Comparison of ENCODE assay signal across 1 cellular context in genomic region chr1:204493882-204494280, GRCh38.
A peak's percentile ranks its signal among the peaks of the same experiment; 100 is the strongest.
TF ChIP-seq lines count a peak whose summit lies in the region.

No MANE protein-coding gene starts in this region.

TF ChIP-seq in HepG2, 621 proteins besides CTCF, POLR2A, EP300 and RAD21 (continued from another document and continues in another):
- TF ChIP-seq BHLHE40 (IDR thresholded peaks at IDR 0.05; ENCODE audit: low read length): no peak
- TF ChIP-seq TCF12 (IDR thresholded peaks at IDR 0.05): no peak
- TF ChIP-seq TCF12 (CRISPR knock-in tag; IDR thresholded peaks at IDR 0.05): no peak
- TF ChIP-seq ASH2L (IDR thresholded peaks at IDR 0.05; ENCODE audit: insufficient read length, low read depth, low read length): no peak
- TF ChIP-seq SIX4 (CRISPR knock-in tag; IDR thresholded peaks at IDR 0.05): no peak
- TF ChIP-seq ZZZ3 (CRISPR knock-in tag; IDR thresholded peaks at IDR 0.05; ENCODE audit: borderline replicate concordance): no peak
- no peak for TF ChIP-seq ZBTB21 (CRISPR knock-in tag; IDR thresholded peaks at IDR 0.05)
- no peak for TF ChIP-seq GTF3A (CRISPR knock-in tag; conservative IDR thresholded peaks at IDR 0.05)
- no peak for TF ChIP-seq SMYD3 (CRISPR knock-in tag; IDR thresholded peaks at IDR 0.05)
- TF ChIP-seq NCOR1 (IDR thresholded peaks at IDR 0.05; ENCODE audit: borderline replicate concordance, low read length): peak; percentile 17; the same call in 1 of the 2 replicates
- 0 out of 2 replicates have a peak, but pooled peaks have one; percentile 2 for TF ChIP-seq CEBPG (CRISPR knock-in tag; IDR thresholded peaks at IDR 0.05)
- TF ChIP-seq ZNF747 (CRISPR knock-in tag; IDR thresholded peaks at IDR 0.05; ENCODE audit: borderline replicate concordance): no peak
- no peak for TF ChIP-seq NFIC (IDR thresholded peaks at IDR 0.05; ENCODE audit: low read length)
- no peak for TF ChIP-seq ZKSCAN1 (IDR thresholded peaks at IDR 0.05; ENCODE audit: low read length)
- no peak; the same call in 1 of the 2 replicates for TF ChIP-seq ZNF567 (CRISPR knock-in tag; IDR thresholded peaks at IDR 0.05; ENCODE audit: borderline replicate concordance)
- no peak for TF ChIP-seq ZNF407 (CRISPR knock-in tag; IDR thresholded peaks at IDR 0.05; ENCODE audit: not compliant biosample characterization)
- TF ChIP-seq HNF4A (CRISPR knock-in tag; IDR thresholded peaks at IDR 0.05): 0 out of 2 replicates have a peak, but pooled peaks have one; percentile 14
- no peak for TF ChIP-seq IKZF5 (CRISPR knock-in tag; IDR thresholded peaks at IDR 0.05)
- no peak for TF ChIP-seq SNAPC4 (CRISPR knock-in tag; IDR thresholded peaks at IDR 0.05)
- no peak for TF ChIP-seq ZNF749 (CRISPR knock-in tag; IDR thresholded peaks at IDR 0.05; ENCODE audit: borderline replicate concordance)
- peak; percentile 66 for TF ChIP-seq ZNF350 (CRISPR knock-in tag; IDR thresholded peaks at IDR 0.05; ENCODE audit: borderline replicate concordance, low read depth)
- no peak for TF ChIP-seq PRDM10 (CRISPR knock-in tag; IDR thresholded peaks at IDR 0.05; ENCODE audit: low read depth)
- no peak for TF ChIP-seq ZNF343 (CRISPR knock-in tag; IDR thresholded peaks at IDR 0.05)
- no peak for TF ChIP-seq ZNF878 (CRISPR knock-in tag; IDR thresholded peaks at IDR 0.05)
- TF ChIP-seq DMTF1 (CRISPR knock-in tag; IDR thresholded peaks at IDR 0.05): no peak
- TF ChIP-seq MAX (IDR thresholded peaks at IDR 0.05): peak; percentile 16; the same call in 1 of the 2 replicates
- TF ChIP-seq MLLT10 (CRISPR knock-in tag; IDR thresholded peaks at IDR 0.05): no peak
- no peak for TF ChIP-seq SOX5 (CRISPR knock-in tag; IDR thresholded peaks at IDR 0.05; ENCODE audit: borderline replicate concordance)
- TF ChIP-seq NFYB (CRISPR knock-in tag; IDR thresholded peaks at IDR 0.05): peak; percentile 55; the same call in 1 of the 2 replicates
- TF ChIP-seq SKI (IDR thresholded peaks at IDR 0.05; ENCODE audit: partially characterized antibody): no peak
- no peak for TF ChIP-seq ZNF777 (CRISPR knock-in tag; IDR thresholded peaks at IDR 0.05)
- TF ChIP-seq ZBTB7A (CRISPR knock-in tag; IDR thresholded peaks at IDR 0.05): no peak
- TF ChIP-seq ZNF546 (CRISPR knock-in tag; conservative IDR thresholded peaks at IDR 0.05): no peak
- no peak for TF ChIP-seq FLYWCH1 (CRISPR knock-in tag; IDR thresholded peaks at IDR 0.05)
- no peak for TF ChIP-seq ZNF12 (CRISPR knock-in tag; IDR thresholded peaks at IDR 0.05)
- TF ChIP-seq FOSL2 (CRISPR knock-in tag; IDR thresholded peaks at IDR 0.05): peak; percentile 14; the same call in 1 of the 2 replicates
- TF ChIP-seq ZNF782 (CRISPR knock-in tag; IDR thresholded peaks at IDR 0.05; ENCODE audit: borderline replicate concordance): no peak
- TF ChIP-seq ZNF232 (CRISPR knock-in tag; IDR thresholded peaks at IDR 0.05; ENCODE audit: borderline replicate concordance): no peak
- no peak for TF ChIP-seq ZNF20 (CRISPR knock-in tag; IDR thresholded peaks at IDR 0.05)
- TF ChIP-seq ZC3H13 (CRISPR knock-in tag; IDR thresholded peaks at IDR 0.05): no peak
- TF ChIP-seq POLR2G (IDR thresholded peaks at IDR 0.05; ENCODE audit: low read depth, low read length): peak; percentile 63
- TF ChIP-seq ISL2 (CRISPR knock-in tag; IDR thresholded peaks at IDR 0.05): no peak
- TF ChIP-seq SNAPC2 (CRISPR knock-in tag; IDR thresholded peaks at IDR 0.05): 0 out of 2 replicates have a peak, but pooled peaks have one; percentile 12
- no peak for TF ChIP-seq NFATC3 (CRISPR knock-in tag; IDR thresholded peaks at IDR 0.05)
- TF ChIP-seq STAT5B (CRISPR knock-in tag; IDR thresholded peaks at IDR 0.05): no peak
- no peak for TF ChIP-seq PREB (CRISPR knock-in tag; IDR thresholded peaks at IDR 0.05)
